8 cellular contexts compared by ENCODE assay signal in genomic region chr2:25309402-25309801, GRCh38. TPM values are rescaled to one million over a fixed set of nuclear protein-coding genes. Genes with fewer than 3 reads are reported as not detected.
A peak's percentile ranks its signal among the peaks of the same experiment; 100 is the strongest.
DNase-seq lines count a peak whose midpoint lies in the region; ATAC-seq and TF ChIP-seq lines count a peak whose summit lies in the region.

No MANE protein-coding gene starts in this region.

- no peak overlapping the region for H3K4ac ChIP-seq in mesendoderm (ENCODE audit: low read depth, low read length)

- H3K9me3 ChIP-seq in transverse colon: no peaks in the 10 kb centered on the region

- H3K4me1 ChIP-seq in mesendoderm (ENCODE audit: control insufficient read depth, low read depth, low read length) (peaks cover 18% of the 10 kb centered on the region), transverse colon (peaks cover 15 to 50% (median 34%) of the 10 kb centered on the region in 4 donors)

- H3K23ac ChIP-seq in mesendoderm (ENCODE audit: low read length): no peak overlapping the region

- H2BK5ac ChIP-seq in mesendoderm (ENCODE audit: low read length): no peak overlapping the region

- H3K27ac ChIP-seq in mesendoderm (ENCODE audit: low read depth, low read length) (no peak overlapping the region), transverse colon (no peak overlapping the region)

- in situ Hi-C loops in transverse colon (cut with MboI; ENCODE audit: low pct_ligation_motif_present in 1 of 4, low pct_unique_long_range_greater_than_20kb in 1 of 4, low sequenced_read_pairs in 3 of 4): no loop called here

- no peaks in the 10 kb centered on the region for H3K79me2 ChIP-seq in mesendoderm (ENCODE audit: control insufficient read depth, insufficient read depth, low read length)

- intact Hi-C loops in transverse colon (cut with DNase I; ENCODE audit: low total_unique reads): no loop called here

- H3K4me3 ChIP-seq in mesendoderm (ENCODE audit: low read length) (no peak overlapping the region), transverse colon (no peak overlapping the region)

- no peak overlapping the region for H2BK15ac ChIP-seq in mesendoderm (replicated peaks; ENCODE audit: low read depth)

- no peak for ATAC-seq in HG02938 (IDR thresholded peaks at IDR 0.05; ENCODE audit: unreplicated experiment)

- H4K5ac ChIP-seq in mesendoderm (ENCODE audit: low read length): no peak overlapping the region

- no peak overlapping the region for H3K9ac ChIP-seq in mesendoderm (ENCODE audit: low read length)

- H2BK120ac ChIP-seq in mesendoderm (ENCODE audit: low read depth, low read length): no peak overlapping the region

- TF ChIP-seq CTCF in transverse colon (IDR thresholded peaks at IDR 0.05): peak; percentile 26 to 48 (median 37)

- no CpG with 5 or more reads among the region's 10 CpGs for WGBS in mesendoderm (ENCODE audit: extremely low coverage, insufficient coverage, low lambda C conversion rate)
- WGBS in transverse colon (ENCODE audit: low coverage in 1 of 2), 2 donors: 68 to 97% methylated on average over 4 to 10 of the region's 10 CpGs

- no peak overlapping the region for H3K18ac ChIP-seq in mesendoderm (ENCODE audit: low read length)

- H3K27me3 ChIP-seq in mesendoderm (ENCODE audit: insufficient read depth, low read length, poor library complexity) (no peaks in the 10 kb centered on the region), transverse colon (no peaks in the 10 kb centered on the region)

- DNase-seq in NCI-H524 (lab: John Stamatoyannopoulos, UW) (peak; percentile 20 to 70), NCI-H524 treated with DMSO at 0.1 percent for 48 hours (lab: John Stamatoyannopoulos, UW) (no peak), NCI-H1436 (lab: John Stamatoyannopoulos, UW) (peak; percentile 60), cerebellar cortex (ENCODE audit: low spot score) (peak; percentile 77), mesendoderm (peak; percentile 88), transverse colon (peak; percentile 69)
- DNase-seq in activated CD4-positive, CD25-positive, alpha-beta regulatory T cell (lab: John Stamatoyannopoulos, UW): peak; percentile 22 to 46 (median 38)

- no peaks in the 10 kb centered on the region for H3K79me1 ChIP-seq in mesendoderm (ENCODE audit: low read length)

- H3K56ac ChIP-seq in mesendoderm (ENCODE audit: low read length): peak overlapping the region; percentile 46

- TF ChIP-seq POLR2A in transverse colon (IDR thresholded peaks at IDR 0.05): no peak

- peak overlapping the region; percentile 62 for H2AK5ac ChIP-seq in mesendoderm (ENCODE audit: low read length)

- H4K8ac ChIP-seq in mesendoderm (ENCODE audit: low read depth, low read length): no peak overlapping the region

- no peak for TF ChIP-seq EP300 in transverse colon (IDR thresholded peaks at IDR 0.05; ENCODE audit: low read depth)

- H3K4me2 ChIP-seq in mesendoderm (ENCODE audit: low read length): no peak overlapping the region

- H3K36me3 ChIP-seq in mesendoderm (ENCODE audit: control insufficient read depth, insufficient read depth, low read length) (no peaks in the 10 kb centered on the region), transverse colon (no peaks in the 10 kb centered on the region)

RNA-seq across cellular contexts. Expression of gene DNMT3A, which starts 32.3 kb away (rescaled TPM):
- 50.9 TPM for polyA plus RNA-seq in mesendoderm (2013, experiment 1 of 2)
- polyA plus RNA-seq in mesendoderm (2013, experiment 2 of 2): 53.0 TPM
- total RNA-seq in transverse colon: 10 to 100 TPM; 16.1 to 33.7 (median 21.0) TPM
